Comparison of ENCODE assay signal across 20 cellular contexts in genomic region chr15:65937476-65937875, GRCh38.
DNase-seq lines count a peak whose midpoint lies in the region; ATAC-seq and TF ChIP-seq lines count a peak whose summit lies in the region.
"Had no signal": no experiment of that assay in that cellular context is flagged by ENCODE, and none has a peak within 500 bp of the region (broad histone marks: within the 10 kb centered on the region; RNA-seq: fewer than 3 reads in every experiment).

No MANE protein-coding gene starts in this region.

- no peaks in the 10 kb centered on the region for H3K9me3 ChIP-seq in adrenal gland (replicated peaks in 1 of 3)
- H3K9me3 ChIP-seq: lower lobe of right lung, spleen, tibial artery had no signal

- DNase-seq in adrenal gland (peak; percentile 44 to 87 (median 75)), iris pigment epithelial cell (ENCODE audit: low read depth) (peak; percentile 7), NCI-H82 treated with DMSO at 0.1 percent for 48 hours (lab: John Stamatoyannopoulos, UW; ENCODE audit: unreplicated experiment) (no peak)
- DNase-seq in activated CD8-positive, alpha-beta memory T cell treated with anti-CD3 and anti-CD28 coated beads, Interleukin-2, amount 50 U/mL, for 4 hours = no peak
- no peak for DNase-seq in activated effector memory CD4-positive, alpha-beta T cell treated with Interleukin-2 at 50 U/mL for 16 hours
- DNase-seq: ACHN; activated CD4-positive, alpha-beta T cell treated with anti-CD3 and anti-CD28 coated beads, Interleukin-2, amount 50 U/mL, for 4 hours; activated effector memory CD4-positive, alpha-beta T cell treated with anti-CD3 and anti-CD28 coated beads, Interleukin-2, amount 50 U/mL, for 16 hours; lower lobe of right lung; NCI-H2227 treated with DMSO at 0.1 percent for 48 hours; RPMI8226; spleen; T-helper 9 cell; tibial artery had no signal

- no peaks in the 10 kb centered on the region for H3K27me3 ChIP-seq in adrenal gland
- H3K27me3 ChIP-seq: cardiac muscle cell, tibial artery had no signal

- no peak for TF ChIP-seq CTCF in 22Rv1 (IDR thresholded peaks at IDR 0.05)
- no peak for TF ChIP-seq CTCF in adrenal gland (IDR thresholded peaks at IDR 0.05)

- H3K36me3 ChIP-seq in adrenal gland (replicated peaks in 1 of 2) = no peaks in the 10 kb centered on the region
- H3K36me3 ChIP-seq: cardiac muscle cell, lower lobe of right lung, spleen, tibial artery had no signal

- TF ChIP-seq POLR2A in adrenal gland (IDR thresholded peaks at IDR 0.05) = no peak

- intact Hi-C loops in adrenal gland (cut with DNase I) = no loop called here

- H3K4me1 ChIP-seq in adrenal gland (replicated peaks in 1 of 2) = peaks cover 0 to 7% of the 10 kb centered on the region in 2 donors
- H3K4me1 ChIP-seq: tibial artery had no signal

- no peak overlapping the region for H3K4me3 ChIP-seq in adrenal gland
- H3K4me3 ChIP-seq: cardiac muscle cell, GM12878, GM23338, lower lobe of right lung, spleen, tibial artery had no signal

- H3K27ac ChIP-seq in 22Rv1 (peak overlapping the region; percentile 18; the same call in 1 of the 2 replicates), adrenal gland (no peak overlapping the region)
- H3K27ac ChIP-seq: cardiac muscle cell, lower lobe of right lung, spleen, tibial artery had no signal

- no peak for TF ChIP-seq RAD21 in Ishikawa (IDR thresholded peaks at IDR 0.05; ENCODE audit: low read depth)

- WGBS in adrenal gland, 4 donors = 82 to 96% (median 94%) methylated on average over 1 of the region's 1 CpG

- ATAC-seq in GM18511 (IDR thresholded peaks at IDR 0.05; ENCODE audit: unreplicated experiment) = no peak
- ATAC-seq: GM12878, GM23338, lower lobe of right lung had no signal

- TF ChIP-seq EP300 in Ishikawa (IDR thresholded peaks at IDR 0.05; ENCODE audit: borderline replicate concordance) = no peak

TF ChIP-seq in Ishikawa, 13 proteins besides CTCF, POLR2A, EP300 and RAD21:
- peak; percentile 69 for TF ChIP-seq USF1 (IDR thresholded peaks at IDR 0.05)
- no peak; the same call in 1 of the 2 replicates for TF ChIP-seq NFIC (IDR thresholded peaks at IDR 0.05)
- no peak for TF ChIP-seq TAF1 (IDR thresholded peaks at IDR 0.05; ENCODE audit: low read depth)
TF ChIP-seq in Ishikawa: peak in this region for 1.

Comparison
In these comparisons a context has a peak if more than half of its experiments do, and no peak if none do; other contexts are left out.
1. DNase-seq: peak in adrenal gland (7 of 7) and iris pigment epithelial cell (single experiment); none in NCI-H82 treated with DMSO at 0.1 percent for 48 hours (single experiment), activated CD8-positive, alpha-beta memory T cell treated with anti-CD3 and anti-CD28 coated beads, Interleukin-2, amount 50 U/mL, for 4 hours (single experiment) and activated effector memory CD4-positive, alpha-beta T cell treated with Interleukin-2 at 50 U/mL for 16 hours (single experiment).